ENCODE assay signal across 8 cellular contexts in the genomic region with DNA sequence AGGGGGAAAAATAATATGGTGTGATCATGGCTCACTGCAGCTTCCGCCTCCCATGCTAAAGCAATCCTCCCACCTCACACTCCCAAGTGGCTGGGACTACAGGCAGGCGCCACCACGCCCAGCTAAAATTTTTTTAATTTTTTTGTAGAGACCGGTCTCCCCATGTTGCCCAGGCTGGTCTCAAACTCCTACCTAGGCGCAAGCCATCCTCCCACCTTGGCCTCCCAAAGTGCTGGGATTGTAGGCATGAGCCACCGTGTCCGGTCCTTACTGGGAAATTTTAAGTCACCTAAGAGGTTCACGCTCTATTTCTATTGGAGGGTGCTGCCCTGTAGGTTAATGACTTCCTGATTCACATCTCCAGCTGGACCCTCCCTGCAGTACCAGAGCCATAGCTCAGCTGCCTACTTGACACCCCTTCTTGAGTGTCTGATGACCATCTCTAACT. TPM values are rescaled to one million over a fixed set of nuclear protein-coding genes. Genes with fewer than 3 reads are reported as not detected.
DNase-seq lines count a peak whose midpoint lies in the region; ATAC-seq and TF ChIP-seq lines count a peak whose summit lies in the region.

No MANE protein-coding gene starts in this region.

- H3K9me3 ChIP-seq in SK-N-MC (ENCODE audit: low read depth, low read length) (no peaks in the 10 kb centered on the region), esophagus (ENCODE audit: control insufficient read depth in 2 of 2, insufficient read depth in 1 of 2, low read depth in 1 of 2, low read length in 1 of 2) (no peaks in the 10 kb centered on the region), osteoblast (ENCODE audit: low read depth, low read length) (no peaks in the 10 kb centered on the region)

- peaks cover 4% of the 10 kb centered on the region; the same call in 1 of the 2 replicates for H3K36me3 ChIP-seq in SK-N-MC (ENCODE audit: insufficient read depth, low read length)
- H3K36me3 ChIP-seq in esophagus (ENCODE audit: control insufficient read depth in 2 of 2, insufficient read depth in 2 of 2, low read length in 1 of 2), result no peaks in the 10 kb centered on the region
- H3K36me3 ChIP-seq in osteoblast (ENCODE audit: insufficient read depth, low read length), result no peaks in the 10 kb centered on the region

- peak overlapping the region; percentile 80; the same call in 1 of the 2 replicates for H3K27ac ChIP-seq in SK-N-MC
- H3K27ac ChIP-seq in esophagus (ENCODE audit: low read depth in 2 of 2, low read length in 1 of 2), result no peak overlapping the region
- peak overlapping the region; percentile 72 for H3K27ac ChIP-seq in osteoblast (ENCODE audit: low read depth, low read length)

- H3K4me2 ChIP-seq in osteoblast (ENCODE audit: insufficient read depth, low read length), result peak overlapping the region; percentile 98

- peak overlapping the region; percentile 99 for H3K9ac ChIP-seq in SK-N-MC (ENCODE audit: insufficient read length)

- DNase-seq in DMS 273 (lab: John Stamatoyannopoulos, UW; ENCODE audit: unreplicated experiment), result peak; percentile 35
- no peak for DNase-seq in DMS 273 treated with DMSO at 0.1 percent for 48 hours (lab: John Stamatoyannopoulos, UW)
- DNase-seq in SK-N-MC (ENCODE audit: low read depth, low spot score), result no peak
- DNase-seq in osteoblast (ENCODE audit: insufficient read length, low spot score, missing footprints), result no peak
- no peak for DNase-seq in Ammon's horn (ENCODE audit: low spot score)
- DNase-seq in NCI-H187 treated with DMSO at 0.1 percent for 48 hours (lab: John Stamatoyannopoulos, UW), result no peak

- no peak for TF ChIP-seq CTCF in osteoblast (IDR thresholded peaks at IDR 0.05; ENCODE audit: extremely low read depth, low read depth, low read length)

- no peak for ATAC-seq in HG03442 (IDR thresholded peaks at IDR 0.05; ENCODE audit: unreplicated experiment)

- peak overlapping the region; percentile 98 for H3K4me3 ChIP-seq in SK-N-MC
- H3K4me3 ChIP-seq in esophagus (ENCODE audit: low read depth in 1 of 2, low read length in 2 of 2), result peak overlapping the region; percentile 29 to 93
- H3K4me3 ChIP-seq in osteoblast (ENCODE audit: insufficient read depth, low read length), result peak overlapping the region; percentile 92

- peaks cover 9% of the 10 kb centered on the region for H4K20me1 ChIP-seq in osteoblast (ENCODE audit: insufficient read depth, low read length)

- peaks cover 48% of the 10 kb centered on the region for H3K79me2 ChIP-seq in osteoblast (ENCODE audit: insufficient read depth, low read length)

- WGBS in esophagus, 2 donors, result 47 to 48% methylated on average over 8 of the region's 8 CpGs

- H3K4me1 ChIP-seq in esophagus (ENCODE audit: control insufficient read depth in 2 of 2, insufficient read depth in 2 of 2, low read length in 1 of 2) (peaks cover 2 to 6% of the 10 kb centered on the region in 2 donors), osteoblast (ENCODE audit: insufficient read depth, low read length) (peaks cover 15% of the 10 kb centered on the region)

- peak overlapping the region; percentile 97 for H2AFZ ChIP-seq in osteoblast (ENCODE audit: low read length)

- H3K27me3 ChIP-seq in esophagus (ENCODE audit: control insufficient read depth in 1 of 2, insufficient read depth in 2 of 2, low read length in 2 of 2) (no peaks in the 10 kb centered on the region), osteoblast (ENCODE audit: insufficient read depth, low read length) (no peaks in the 10 kb centered on the region)

RNA-seq across cellular contexts. Expression of a gene that starts 0.6 kb away (rescaled TPM):
- polyA plus RNA-seq in esophagus, result 10 to 100 TPM; 19.5 to 29.2 TPM
- total RNA-seq in osteoblast, result 14.4 and 16.6 TPM in 2 replicates

RNA-seq across cellular contexts. Expression of a gene that starts 41.6 kb away (rescaled TPM):
- 10 to 100 TPM in 1 of 2 donors, 1 to 10 TPM in 1; 6.1 to 10.9 TPM for polyA plus RNA-seq in esophagus
- total RNA-seq in osteoblast, result 27.1 and 27.5 TPM in 2 replicates

Comparison
In these comparisons a context has a peak if more than half of its experiments do, and no peak if none do; other contexts are left out.
1. H3K27ac ChIP-seq: peak in SK-N-MC (single experiment) and osteoblast (single experiment); none in esophagus (0 of 2).
2. Peak in every context shown above with its lines, with median percentiles within 50 percentile points of each other: H3K4me3 ChIP-seq.